In genomic region chr19:31314849-31315620, GRCh38 we compare ENCODE assay signal across 14 cellular contexts.
A peak's percentile ranks its signal among the peaks of the same experiment; 100 is the strongest.
DNase-seq lines count a peak whose midpoint lies in the region; ATAC-seq and TF ChIP-seq lines count a peak whose summit lies in the region.
"Had no signal": no experiment of that assay in that cellular context is flagged by ENCODE, and none has a peak within 500 bp of the region (broad histone marks: within the 10 kb centered on the region; RNA-seq: fewer than 3 reads in every experiment).

No MANE protein-coding gene starts in this region.

- no peak overlapping the region for H3K4me3 ChIP-seq in AG09309 (ENCODE audit: control insufficient read depth, low read depth, low read length)
- H3K4me3 ChIP-seq: BLaER1 had no signal

- H3K27me3 Mint-ChIP-seq in nephron (ENCODE audit: low read depth), result no peaks in the 10 kb centered on the region
- peaks cover 10% of the 10 kb centered on the region for H3K27me3 Mint-ChIP-seq in activated naive CD4-positive, alpha-beta T cell treated with anti-CD3 and anti-CD28 coated beads, Interleukin-2, amount 10 ng/mL, durations not matched to agents 7 days and 5 days

- peak overlapping the region; percentile 19 for H3K27ac ChIP-seq in cingulate gyrus (ENCODE audit: low read depth, low read length)
- H3K27ac ChIP-seq: BLaER1 had no signal

- TF ChIP-seq CTCF in AG09309 (IDR thresholded peaks at IDR 0.05; ENCODE audit: control insufficient read depth, insufficient read depth, low read depth, low read length, missing control alignments) (peak; percentile 56), LNCAP (IDR thresholded peaks at IDR 0.05) (peak; percentile 63), nephron (IDR thresholded peaks at IDR 0.05; ENCODE audit: unreplicated experiment in 3 of 3) (peak in 2 of 3 experiments; percentile 20 to 28)

- ATAC-seq in GM19452 (IDR thresholded peaks at IDR 0.05; ENCODE audit: unreplicated experiment) (no peak), HG03342 (IDR thresholded peaks at IDR 0.05; ENCODE audit: unreplicated experiment) (no peak)
- ATAC-seq: left cardiac atrium had no signal

- peak overlapping the region in 2 of 3 experiments; percentile 57 to 83 for H3K27ac Mint-ChIP-seq in nephron
- H3K27ac Mint-ChIP-seq in activated naive CD4-positive, alpha-beta T cell treated with anti-CD3 and anti-CD28 coated beads, Interleukin-2, amount 10 ng/mL, durations not matched to agents 7 days and 5 days, result no peak overlapping the region

- DNase-seq in AG09309 (ENCODE audit: low read depth), result no peak
- DNase-seq in activated naive CD4-positive, alpha-beta T cell treated with anti-CD3 and anti-CD28 coated beads, Interleukin-2, amount 10 ng/mL, durations not matched to agents 7 days and 5 days, result no peak
- no peak for DNase-seq in HUDEP-2 (lab: John Stamatoyannopoulos, UW; ENCODE audit: unreplicated experiment in 76 of 76)
- DNase-seq: HCEC 1CT, left cardiac atrium, NCI-H1092 treated with DMSO at 0.1 percent for 48 hours, NCI-H526 treated with DMSO at 0.1 percent for 48 hours, SHP77 treated with DMSO at 0.1 percent for 48 hours had no signal

- H3K36me3 Mint-ChIP-seq in nephron (ENCODE audit: low read depth), result peaks cover 1% of the 10 kb centered on the region
- H3K36me3 Mint-ChIP-seq in activated naive CD4-positive, alpha-beta T cell treated with anti-CD3 and anti-CD28 coated beads, Interleukin-2, amount 10 ng/mL, durations not matched to agents 7 days and 5 days, result no peaks in the 10 kb centered on the region

- H3K4me3 Mint-ChIP-seq in nephron, result no peak overlapping the region
- no peak overlapping the region for H3K4me3 Mint-ChIP-seq in activated naive CD4-positive, alpha-beta T cell treated with anti-CD3 and anti-CD28 coated beads, Interleukin-2, amount 10 ng/mL, durations not matched to agents 7 days and 5 days

- H3K9me3 Mint-ChIP-seq in nephron, result no peaks in the 10 kb centered on the region
- H3K9me3 Mint-ChIP-seq in activated naive CD4-positive, alpha-beta T cell treated with anti-CD3 and anti-CD28 coated beads, Interleukin-2, amount 10 ng/mL, durations not matched to agents 7 days and 5 days, result no peaks in the 10 kb centered on the region

- CTCF ChIA-PET in activated naive CD4-positive, alpha-beta T cell treated with anti-CD3 and anti-CD28 coated beads, Interleukin-2, amount 10 ng/mL, durations not matched to agents 7 days and 5 days (lab: Charles Lee), result no interaction called here

- peaks cover 75% of the 10 kb centered on the region for H3K4me1 Mint-ChIP-seq in nephron
- no peaks in the 10 kb centered on the region for H3K4me1 Mint-ChIP-seq in activated naive CD4-positive, alpha-beta T cell treated with anti-CD3 and anti-CD28 coated beads, Interleukin-2, amount 10 ng/mL, durations not matched to agents 7 days and 5 days
